ENCODE assay signal across 16 cellular contexts in genomic region chr16:70392606-70393005, GRCh38. TPM values are rescaled to one million over a fixed set of nuclear protein-coding genes. Genes with fewer than 3 reads are reported as not detected.
DNase-seq lines count a peak whose midpoint lies in the region; ATAC-seq and TF ChIP-seq lines count a peak whose summit lies in the region.
"Had no signal": no experiment of that assay in that cellular context is flagged by ENCODE, and none has a peak within 500 bp of the region (broad histone marks: within the 10 kb centered on the region; RNA-seq: fewer than 3 reads in every experiment).

No MANE protein-coding gene starts in this region.

- no peaks in the 10 kb centered on the region for H3K79me2 ChIP-seq in SK-N-SH (ENCODE audit: insufficient read depth)
- H3K79me2 ChIP-seq in neural progenitor cell (ENCODE audit: low read depth), result no peaks in the 10 kb centered on the region
- H3K79me2 ChIP-seq in mammary epithelial cell (ENCODE audit: insufficient read depth, low read length), result no peaks in the 10 kb centered on the region

- peaks cover 14% of the 10 kb centered on the region for H3K36me3 Mint-ChIP-seq in neural progenitor cell

- BruUV-seq in mammary epithelial cell (replicated peaks; lab: Mats Ljungman, UMichigan), result no TSS peak

- 93% methylated on average over 2 of the region's 4 CpGs for WGBS in SK-N-SH (ENCODE audit: low lambda C conversion rate)
- WGBS in mammary epithelial cell (ENCODE audit: low coverage, missing lambda C conversion rate), result 98% methylated on average over 4 of the region's 4 CpGs

- DNase-seq in SK-N-SH (no peak), dorsolateral prefrontal cortex (no peak), neural progenitor cell (ENCODE audit: low spot score) (no peak), mammary epithelial cell (no peak), epidermal melanocyte (ENCODE audit: insufficient read length, low spot score) (no peak), NCI-H1417 treated with DMSO at 0.1 percent for 48 hours (lab: John Stamatoyannopoulos, UW) (no peak)
- DNase-seq: CD4-positive, alpha-beta memory T cell; DMS79; NCI-H1417; NCI-H1930; NK-92 treated with Interleukin-12 subunit alpha and Interleukin-12 subunit beta, amount 100 ng/mL, for 24 hours had no signal

- H3K9me3 ChIP-seq in SK-N-SH, result no peaks in the 10 kb centered on the region
- H3K9me3 ChIP-seq in neural progenitor cell (ENCODE audit: low read depth), result no peaks in the 10 kb centered on the region
- H3K9me3 ChIP-seq in mammary epithelial cell (replicated peaks; ENCODE audit: insufficient read depth, low read length), result no peaks in the 10 kb centered on the region
- H3K9me3 ChIP-seq: BE2C, SJSA1 had no signal

- H4K20me1 ChIP-seq in SK-N-SH (ENCODE audit: insufficient read depth) (no peaks in the 10 kb centered on the region), neural progenitor cell (ENCODE audit: low read depth) (peaks cover 5% of the 10 kb centered on the region), mammary epithelial cell (ENCODE audit: insufficient read depth, low read length) (no peaks in the 10 kb centered on the region)

- dilution Hi-C loops in mammary epithelial cell (cut with HindIII; ENCODE audit: low sequenced_read_pairs), result loop anchor here (5.0 kb wide), 2 partner anchors 45 to 85 kb away; partner anchors contain the start of gene ST3GAL2

- TF ChIP-seq CTCF in SK-N-SH (IDR thresholded peaks at IDR 0.05), result no peak
- no peak for TF ChIP-seq CTCF in dorsolateral prefrontal cortex (IDR thresholded peaks at IDR 0.05 in 54 of 56, conservative IDR thresholded peaks at IDR 0.05 in 2 of 56; ENCODE audit: low read depth in 1 of 56, partially characterized antibody in 56 of 56)
- TF ChIP-seq CTCF in neural progenitor cell (IDR thresholded peaks at IDR 0.05), result no peak
- no peak for TF ChIP-seq CTCF in mammary epithelial cell (conservative IDR thresholded peaks at IDR 0.05 in 1 of 2, IDR thresholded peaks at IDR 0.05 in 1 of 2; ENCODE audit: extremely low read depth in 1 of 2, insufficient read depth in 1 of 2, low read depth in 1 of 2, low read length in 2 of 2)

- H3K9ac ChIP-seq in SK-N-SH, result no peak overlapping the region
- no peak overlapping the region for H3K9ac ChIP-seq in neural progenitor cell
- no peak overlapping the region for H3K9ac ChIP-seq in mammary epithelial cell (ENCODE audit: insufficient read depth, low read length)

- H2AFZ ChIP-seq in SK-N-SH (ENCODE audit: low read depth), result no peak overlapping the region
- no peak overlapping the region for H2AFZ ChIP-seq in neural progenitor cell (replicated peaks)
- H2AFZ ChIP-seq in mammary epithelial cell (ENCODE audit: low read depth, low read length), result no peak overlapping the region

- H3K4me1 ChIP-seq in SK-N-SH (ENCODE audit: control insufficient read depth in 1 of 2, insufficient read depth in 2 of 2, low read depth in 1 of 2, low read length in 1 of 2) (peaks cover 0 to 9% of the 10 kb centered on the region in 2 experiments; a peak in 1 of 4 replicates), neural progenitor cell (no peaks in the 10 kb centered on the region), mammary epithelial cell (ENCODE audit: insufficient read depth, low read length) (peaks cover 20% of the 10 kb centered on the region)

- in situ Hi-C loops in mammary epithelial cell (cut with MboI; ENCODE audit: low sequenced_read_pairs in 2 of 2), result no loop called here

- H3K27me3 ChIP-seq in SK-N-SH (ENCODE audit: insufficient read depth), result no peaks in the 10 kb centered on the region
- H3K27me3 ChIP-seq in dorsolateral prefrontal cortex, result no peaks in the 10 kb centered on the region
- H3K27me3 ChIP-seq in neural progenitor cell, result no peaks in the 10 kb centered on the region
- H3K27me3 ChIP-seq in mammary epithelial cell (ENCODE audit: insufficient read depth, low read length), result no peaks in the 10 kb centered on the region
- H3K27me3 ChIP-seq: BE2C, SJSA1 had no signal

- POLR2A ChIA-PET in SK-N-SH (lab: Yijun Ruan, JAX), result interaction anchor here (1.8 kb wide), 1 partner anchor 11 kb away, joined by 7 read pairs; no protein-coding TSS in a partner anchor

- CTCF ChIA-PET in SK-N-SH (lab: Yijun Ruan, JAX) (interaction anchor here (1.0 to 1.8 kb wide), 3 partner anchors 11 to 80 kb away, joined by 3 to 6 read pairs (median 6); no protein-coding TSS in a partner anchor), mammary epithelial cell (lab: Charles Lee; ENCODE audit: low non-redundant PET) (no interaction called here)

- H3F3A ChIP-seq in SK-N-SH (replicated peaks; ENCODE audit: insufficient read depth) (no peaks in the 10 kb centered on the region), neural progenitor cell (ENCODE audit: low read depth) (no peaks in the 10 kb centered on the region)

- intact Hi-C loops in dorsolateral prefrontal cortex (cut with DNase I), result no loop called here
- intact Hi-C loops in mammary epithelial cell (cut with micrococcal nuclease), result loop anchor here (10.0 kb wide), 1 partner anchor 382 kb away; no protein-coding TSS in a partner anchor

- H3K27me3 Mint-ChIP-seq in neural progenitor cell (ENCODE audit: insufficient read depth, low read depth), result no peaks in the 10 kb centered on the region
- H3K27me3 Mint-ChIP-seq: CD4-positive, alpha-beta memory T cell had no signal

- H3K36me3 ChIP-seq in SK-N-SH (replicated peaks in 1 of 2; ENCODE audit: control insufficient read depth in 1 of 2, insufficient read depth in 2 of 2, low read length in 1 of 2) (peaks cover 20 to 25% of the 10 kb centered on the region in 2 experiments), neural progenitor cell (no peaks in the 10 kb centered on the region), mammary epithelial cell (ENCODE audit: insufficient read depth, low read length) (no peaks in the 10 kb centered on the region)

- H3K27ac Mint-ChIP-seq in neural progenitor cell, result peak overlapping the region; percentile 57

- peak overlapping the region; percentile 43 for H3K4me3 Mint-ChIP-seq in neural progenitor cell
- H3K4me3 Mint-ChIP-seq: CD4-positive, alpha-beta memory T cell had no signal

- no peak overlapping the region for H3K4me3 ChIP-seq in SK-N-SH (ENCODE audit: low read depth in 2 of 2, low read length in 1 of 2)
- H3K4me3 ChIP-seq in dorsolateral prefrontal cortex, result no peak overlapping the region
- no peak overlapping the region for H3K4me3 ChIP-seq in neural progenitor cell
- no peak overlapping the region for H3K4me3 ChIP-seq in mammary epithelial cell (replicated peaks in 1 of 3; ENCODE audit: insufficient read depth in 1 of 3, low read depth in 2 of 3, low read length in 3 of 3)
- H3K4me3 ChIP-seq: SJSA1 had no signal

- no peaks in the 10 kb centered on the region for H3K9me3 Mint-ChIP-seq in neural progenitor cell
- H3K9me3 Mint-ChIP-seq: CD4-positive, alpha-beta memory T cell had no signal

- no peak for ATAC-seq in SK-N-SH treated with all-trans-retinoic acid at 6 μM for 48 hours

- no peak for TF ChIP-seq EP300 in SK-N-SH (IDR thresholded peaks at IDR 0.05; ENCODE audit: borderline replicate concordance in 1 of 2, low read depth in 1 of 2, low read length in 1 of 2)

- H3K4me1 Mint-ChIP-seq in neural progenitor cell, result peaks cover 7% of the 10 kb centered on the region

- no peaks in the 10 kb centered on the region for H3K9me2 ChIP-seq in SK-N-SH

- TF ChIP-seq RAD21 in SK-N-SH (IDR thresholded peaks at IDR 0.05; ENCODE audit: low read length), result no peak

- peak overlapping the region; percentile 5; the same call in 1 of the 2 replicates for H3K4me2 ChIP-seq in SK-N-SH
- H3K4me2 ChIP-seq in neural progenitor cell, result no peak overlapping the region
- H3K4me2 ChIP-seq in mammary epithelial cell (ENCODE audit: insufficient read depth, low read depth, low read length), result no peak overlapping the region

- H3K27ac ChIP-seq in SK-N-SH (ENCODE audit: low read depth in 2 of 2, low read length in 1 of 2) (no peak overlapping the region), dorsolateral prefrontal cortex (peak overlapping the region in 31 of 59 donors; percentile 32 to 83 (median 66)), neural progenitor cell (no peak overlapping the region), temporal lobe (ENCODE audit: low read depth, low read length) (peak overlapping the region; percentile 7), mammary epithelial cell (ENCODE audit: insufficient read depth, low read depth, low read length) (no peak overlapping the region)
- H3K27ac ChIP-seq: 22Rv1, SJSA1 had no signal

TF ChIP-seq in SK-N-SH, 30 proteins besides CTCF, POLR2A, EP300 and RAD21 (continues in another document):
- TF ChIP-seq RXRA (IDR thresholded peaks at IDR 0.05; ENCODE audit: borderline replicate concordance, low read depth) (no peak), POLR2AphosphoS5 (IDR thresholded peaks at IDR 0.05; ENCODE audit: low read depth, low read length) (no peak), JUND (IDR thresholded peaks at IDR 0.05) (no peak), NFIC (IDR thresholded peaks at IDR 0.05; ENCODE audit: borderline replicate concordance) (no peak)

TF ChIP-seq in SK-N-SH treated with all-trans-retinoic acid at 6 μM for 48 hours, 23 proteins besides CTCF, POLR2A, EP300 and RAD21 (continues in another document):
- TF ChIP-seq ISL1 (CRISPR knock-in tag; IDR thresholded peaks at IDR 0.05) (no peak), ESRRG (CRISPR knock-in tag; IDR thresholded peaks at IDR 0.05) (no peak), ZNF8 (CRISPR knock-in tag; IDR thresholded peaks at IDR 0.05) (no peak)

RNA-seq across cellular contexts. Expression of gene DDX19A, which starts 45.9 kb away (rescaled TPM):
- polyA plus RNA-seq in SK-N-SH (2012; rRNA removed), result 56.0 and 61.1 TPM in 2 replicates
- 50.2 and 54.3 TPM in 2 replicates for polyA plus RNA-seq in SK-N-SH (2012; cell fraction: cytosol; rRNA removed)
- polyA plus RNA-seq in SK-N-SH (2012; cell fraction: nucleus; rRNA removed), result 50.3 and 61.2 TPM in 2 replicates
- total RNA-seq in dorsolateral prefrontal cortex, result 10 to 100 TPM; 31.5 to 53.5 (median 41.3) TPM
- 45.1 and 55.4 TPM in 2 replicates for total RNA-seq in neural progenitor cell (ENCODE audit: low replicate concordance)
- total RNA-seq in temporal lobe, result 30.2 TPM
- total RNA-seq in mammary epithelial cell, result 10 to 100 TPM; 37.0 to 42.0 TPM
- polyA plus RNA-seq in mammary epithelial cell, result 38.5 TPM
- polyA minus RNA-seq in mammary epithelial cell, result 48.5 TPM

RNA-seq across cellular contexts. Expression of gene ST3GAL2, which starts 46.3 kb away (rescaled TPM):
- polyA plus RNA-seq in SK-N-SH (2012; rRNA removed) (11.4 and 19.9 TPM in 2 replicates), mammary epithelial cell (7.9 TPM)
- polyA plus RNA-seq in SK-N-SH (2012; cell fraction: cytosol; rRNA removed), result 6.6 and 13.1 TPM in 2 replicates
- polyA plus RNA-seq in SK-N-SH (2012; cell fraction: nucleus; rRNA removed), result 13.6 and 16.1 TPM in 2 replicates
- total RNA-seq in dorsolateral prefrontal cortex (10 to 100 TPM; 15.9 to 62.9 (median 30.9) TPM), neural progenitor cell (ENCODE audit: low replicate concordance) (11.6 and 34.5 TPM in 2 replicates), temporal lobe (26.6 TPM), mammary epithelial cell (10 to 100 TPM; 14.0 to 14.5 TPM)
- 48.9 TPM for polyA minus RNA-seq in mammary epithelial cell

Comparison
In these comparisons a context has a peak if more than half of its experiments do, and no peak if none do; other contexts are left out.
1. H3K27ac ChIP-seq: peak in dorsolateral prefrontal cortex (31 of 59) and temporal lobe (single experiment); none in SK-N-SH (0 of 2), neural progenitor cell (single experiment) and mammary epithelial cell (single experiment).